Comparison of ENCODE assay signal across 24 cellular contexts in the genomic region with DNA sequence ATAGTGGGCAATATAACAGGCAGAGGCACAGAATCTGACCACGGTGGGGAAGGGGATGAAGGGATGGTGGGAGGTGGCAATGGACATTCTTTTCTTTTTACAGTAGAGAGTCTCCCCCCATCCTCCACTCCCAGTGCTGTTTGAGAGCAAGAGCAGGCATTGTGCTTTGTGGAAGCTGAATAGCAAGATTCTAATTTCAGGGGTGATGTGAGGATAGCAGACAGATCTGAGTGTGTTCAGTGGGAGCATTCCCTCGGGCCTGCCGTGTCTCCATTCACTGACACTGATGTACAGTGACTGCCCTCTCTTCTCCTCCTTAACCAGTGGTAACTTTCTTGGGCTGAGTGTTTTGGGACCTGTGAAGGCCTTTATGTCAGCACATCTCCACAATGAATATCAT.
"Had no signal": no experiment of that assay in that cellular context is flagged by ENCODE, and none has a peak within 500 bp of the region (broad histone marks: within the 10 kb centered on the region; RNA-seq: fewer than 3 reads in every experiment).

No MANE protein-coding gene starts in this region.

- H3K4me3 ChIP-seq: adrenal gland, body of pancreas, left ventricle myocardium inferior, lung, skin epidermis, thyroid gland, upper lobe of left lung, vagina had no signal

- DNase-seq: activated CD4-positive, alpha-beta T cell treated with anti-CD3 and anti-CD28 coated beads for 48 hours; activated CD4-positive, alpha-beta T cell treated with anti-CD3 and anti-CD28 coated beads, Interleukin-2, amount 50 U/mL, for 48 hours; activated CD8-positive, alpha-beta memory T cell treated with anti-CD3 and anti-CD28 coated beads for 24 hours; activated effector memory CD4-positive, alpha-beta T cell treated with anti-CD3 and anti-CD28 coated beads, Interleukin-2, amount 50 U/mL, for 16 hours; activated naive CD4-positive, alpha-beta T cell treated with anti-CD3 and anti-CD28 coated beads for 36 hours; activated naive CD8-positive, alpha-beta T cell treated with anti-CD3 and anti-CD28 coated beads for 36 hours; adrenal gland; aorta; body of pancreas; foreskin fibroblast; left ventricle myocardium inferior; naive B cell; nephron progenitor cell; stimulated activated CD4-positive, alpha-beta T cell treated with anti-CD3 and anti-CD28 coated beads, Interleukin-12 subunit alpha, Interleukin-12 subunit beta, amount 100 ng/mL, for 4 hours; stimulated activated CD4-positive, alpha-beta T cell treated with anti-CD3 and anti-CD28 coated beads, Interleukin-4, amount 100 ng/mL, for 1 hour; SW 1271; T1000; thyroid gland; upper lobe of left lung; WERI-Rb-1 had no signal

- H3K27ac ChIP-seq: adrenal gland, body of pancreas, left ventricle myocardium inferior, parathyroid adenoma, skin epidermis, thyroid gland, upper lobe of left lung, vagina, WERI-Rb-1 had no signal
